In the genomic region with DNA sequence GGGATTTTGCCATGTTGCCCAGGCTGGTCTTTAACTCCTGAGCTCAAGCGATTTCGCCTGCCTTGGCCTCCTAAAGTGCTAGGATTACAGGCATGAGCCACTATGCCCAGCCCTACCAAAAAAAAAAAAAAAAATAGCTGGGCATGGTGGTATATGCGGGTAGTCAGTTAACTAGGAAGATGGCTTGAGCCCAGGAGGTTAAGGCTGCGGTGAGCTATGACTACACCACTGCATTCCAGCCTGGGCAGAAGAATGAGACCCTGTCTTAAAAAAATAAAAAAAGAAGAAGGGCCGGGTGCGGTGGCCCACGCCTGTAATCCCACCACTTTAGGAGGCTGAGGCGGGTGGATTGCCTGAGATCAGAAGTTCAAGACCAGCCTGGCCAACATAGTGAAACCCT, we compare ENCODE assay signal across 30 cellular contexts. TPM values are rescaled to one million over a fixed set of nuclear protein-coding genes. Genes with fewer than 3 reads are reported as not detected.
"Had no signal": no experiment of that assay in that cellular context is flagged by ENCODE, and none has a peak within 500 bp of the region (broad histone marks: within the 10 kb centered on the region; RNA-seq: fewer than 3 reads in every experiment).

No MANE protein-coding gene starts in this region.

- H3K36me3 ChIP-seq: brain microvascular endothelial cell, breast epithelium had no signal

- FAIRE-seq: colon, TTC549 had no signal

- H3K27me3 ChIP-seq: body of pancreas, brain microvascular endothelial cell, breast epithelium had no signal

- DNase-seq: activated CD4-positive, alpha-beta memory T cell treated with anti-CD3 and anti-CD28 coated beads, Interleukin-2, amount 10 ng/mL, durations not matched to agents 7 days and 5 days; activated CD4-positive, alpha-beta T cell treated with anti-CD3 and anti-CD28 coated beads for 1 hour; activated CD4-positive, alpha-beta T cell treated with anti-CD3 and anti-CD28 coated beads for 36 hours; activated CD4-positive, alpha-beta T cell treated with anti-CD3 and anti-CD28 coated beads for 48 hours; activated CD4-positive, alpha-beta T cell treated with anti-CD3 and anti-CD28 coated beads, Interleukin-2, amount 10 ng/mL, durations not matched to agents 7 days and 5 days; activated CD4-positive, alpha-beta T cell treated with anti-CD3 and anti-CD28 coated beads, Interleukin-2, amount 50 U/mL, for 48 hours; activated CD4-positive, CD25-positive, alpha-beta regulatory T cell; activated CD8-positive, alpha-beta memory T cell treated with anti-CD3 and anti-CD28 coated beads for 24 hours; activated CD8-positive, alpha-beta memory T cell treated with anti-CD3 and anti-CD28 coated beads, Interleukin-2, amount 10 ng/mL, durations not matched to agents 7 days and 5 days; activated CD8-positive, alpha-beta memory T cell treated with anti-CD3 and anti-CD28 coated beads, Interleukin-2, amount 50 U/mL, for 48 hours; activated CD8-positive, alpha-beta T cell treated with anti-CD3 and anti-CD28 coated beads, Interleukin-2, amount 10 ng/mL, durations not matched to agents 7 days and 5 days; activated effector memory CD4-positive, alpha-beta T cell treated with Interleukin-2 at 50 U/mL for 16 hours; activated gamma-delta T cell; activated naive CD4-positive, alpha-beta T cell treated with anti-CD3 and anti-CD28 coated beads, Interleukin-2, amount 10 ng/mL, durations not matched to agents 7 days and 5 days; activated naive CD4-positive, alpha-beta T cell treated with Interleukin-2 at 50 U/mL for 16 hours; activated naive CD8-positive, alpha-beta T cell treated with anti-CD3 and anti-CD28 coated beads, Interleukin-2, amount 10 ng/mL, durations not matched to agents 7 days and 5 days; activated naive CD8-positive, alpha-beta T cell treated with anti-CD3 and anti-CD28 coated beads, Interleukin-2, amount 50 U/mL, for 24 hours; activated T-cell treated with anti-CD3 and anti-CD28 coated beads, Interleukin-2, amount 50 U/mL, for 24 hours; activated T-cell treated with anti-CD3 and anti-CD28 coated beads, Interleukin-2, amount 50 U/mL, for 48 hours; aorta; body of pancreas; brain microvascular endothelial cell; central memory CD4-positive, alpha-beta T cell; T-helper 2 cell; T-helper 9 cell; WERI-Rb-1 had no signal

- H3K9me3 ChIP-seq: body of pancreas, breast epithelium had no signal

- H3K27ac ChIP-seq: body of pancreas, brain microvascular endothelial cell, breast epithelium, WERI-Rb-1 had no signal

- H3K4me3 ChIP-seq: body of pancreas, breast epithelium had no signal

- H3K4me1 ChIP-seq: body of pancreas, breast epithelium had no signal

RNA-seq across cellular contexts. Expression of gene ELOVL2, which starts 50.2 kb away (rescaled TPM):
- total RNA-seq: activated CD4-positive, alpha-beta memory T cell treated with anti-CD3 and anti-CD28 coated beads, Interleukin-2, amount 10 ng/mL, durations not matched to agents 7 days and 5 days; activated CD4-positive, alpha-beta T cell treated with anti-CD3 and anti-CD28 coated beads for 36 hours; activated CD4-positive, alpha-beta T cell treated with anti-CD3 and anti-CD28 coated beads, Interleukin-2, amount 10 ng/mL, durations not matched to agents 7 days and 5 days; activated CD8-positive, alpha-beta memory T cell treated with anti-CD3 and anti-CD28 coated beads, Interleukin-2, amount 10 ng/mL, durations not matched to agents 7 days and 5 days; activated CD8-positive, alpha-beta T cell treated with anti-CD3 and anti-CD28 coated beads, Interleukin-2, amount 10 ng/mL, durations not matched to agents 7 days and 5 days; activated naive CD8-positive, alpha-beta T cell treated with anti-CD3 and anti-CD28 coated beads, Interleukin-2, amount 10 ng/mL, durations not matched to agents 7 days and 5 days; activated T-helper 2 cell treated with anti-CD3 and anti-CD28 coated beads, Interferon-gamma antibody, Interleukin-2, Interleukin-4, amounts not matched to agents 10 μg/mL and 5 μg/mL and 100 μg/mL, durations not matched to agents 14 hours and 24 hours and 36 hours had no signal
- polyA plus RNA-seq: aorta had no signal
